Comparison of ENCODE assay signal across 1 cellular context in genomic region chr1:173477286-173478098, GRCh38.
TF ChIP-seq lines count a peak whose summit lies in the region.

Gene PRDX6 (plus strand): TSS chr1:173477335. CDS start chr1:173477398, 63 bp downstream.

TF ChIP-seq in HepG2, 621 proteins besides CTCF, POLR2A, EP300 and RAD21 (continued from another document and continues in another):
- TF ChIP-seq CCAR2 (optimal IDR thresholded peaks at IDR 0.05; ENCODE audit: low read depth, low read length) (no peak), ZNF646 (CRISPR knock-in tag; IDR thresholded peaks at IDR 0.05) (no peak), NKX3-1 (CRISPR knock-in tag; IDR thresholded peaks at IDR 0.05) (peak; percentile 42; the same call in 1 of the 2 replicates), JDP2 (CRISPR knock-in tag; IDR thresholded peaks at IDR 0.05; ENCODE audit: borderline replicate concordance) (no peak), CBX5 (CRISPR knock-in tag; IDR thresholded peaks at IDR 0.05; ENCODE audit: borderline replicate concordance) (no peak), MYNN (CRISPR knock-in tag; IDR thresholded peaks at IDR 0.05; ENCODE audit: low read depth) (no peak), ZKSCAN5 (CRISPR knock-in tag; IDR thresholded peaks at IDR 0.05) (0 out of 2 replicates have a peak, but pooled peaks have one; percentile 40), ZNF512B (CRISPR knock-in tag; IDR thresholded peaks at IDR 0.05; ENCODE audit: borderline replicate concordance) (no peak), ZNF510 (CRISPR knock-in tag; IDR thresholded peaks at IDR 0.05; ENCODE audit: low read depth) (no peak; the same call in 1 of the 2 replicates), ZNF10 (CRISPR knock-in tag; IDR thresholded peaks at IDR 0.05; ENCODE audit: borderline replicate concordance, low read depth) (no peak), MXD3 (CRISPR knock-in tag; IDR thresholded peaks at IDR 0.05) (peak; percentile 49), KMT2A (CRISPR knock-in tag; IDR thresholded peaks at IDR 0.05) (peak; percentile 74; the same call in 1 of the 2 replicates), SMAD3 (CRISPR knock-in tag; IDR thresholded peaks at IDR 0.05) (no peak), IKZF4 (CRISPR knock-in tag; IDR thresholded peaks at IDR 0.05; ENCODE audit: borderline replicate concordance, low read depth, not compliant biosample characterization) (no peak), ZNF770 (CRISPR knock-in tag; IDR thresholded peaks at IDR 0.05) (peak; percentile 44; the same call in 1 of the 2 replicates), ZNF724P (CRISPR knock-in tag; IDR thresholded peaks at IDR 0.05; ENCODE audit: borderline replicate concordance) (no peak; the same call in 1 of the 2 replicates), FOXA3 (CRISPR knock-in tag; IDR thresholded peaks at IDR 0.05) (peak; percentile 9; the same call in 1 of the 2 replicates), ZNF766 (CRISPR knock-in tag; IDR thresholded peaks at IDR 0.05; ENCODE audit: borderline replicate concordance) (no peak), KLF9 (CRISPR knock-in tag; IDR thresholded peaks at IDR 0.05; ENCODE audit: low read depth) (no peak), REST (IDR thresholded peaks at IDR 0.05; ENCODE audit: borderline replicate concordance in 1 of 2, low read depth in 1 of 2, low read length in 2 of 2) (no peak; a peak in 1 of 4 replicates), PCBP2 (optimal IDR thresholded peaks at IDR 0.05; ENCODE audit: low read depth, low read length, poor library complexity, severe bottlenecking) (no peak), UBTF (CRISPR knock-in tag; IDR thresholded peaks at IDR 0.05) (peak; percentile 92), ZNF674 (CRISPR knock-in tag; IDR thresholded peaks at IDR 0.05; ENCODE audit: low read depth) (no peak), RFXAP (CRISPR knock-in tag; IDR thresholded peaks at IDR 0.05; ENCODE audit: borderline replicate concordance) (0 out of 2 replicates have a peak, but pooled peaks have one; percentile 19), ZNF841 (CRISPR knock-in tag; IDR thresholded peaks at IDR 0.05; ENCODE audit: borderline replicate concordance) (no peak), ZNF367 (CRISPR knock-in tag; IDR thresholded peaks at IDR 0.05; ENCODE audit: borderline replicate concordance) (0 out of 2 replicates have a peak, but pooled peaks have one; percentile 34), ZNF234 (CRISPR knock-in tag; conservative IDR thresholded peaks at IDR 0.05) (no peak; the same call in 1 of the 2 replicates), ZNF577 (CRISPR knock-in tag; IDR thresholded peaks at IDR 0.05; ENCODE audit: borderline replicate concordance, low read depth) (no peak), ZNF614 (CRISPR knock-in tag; IDR thresholded peaks at IDR 0.05; ENCODE audit: borderline replicate concordance) (no peak; the same call in 1 of the 2 replicates), RORA (CRISPR knock-in tag; IDR thresholded peaks at IDR 0.05) (no peak), CSRNP2 (CRISPR knock-in tag; conservative IDR thresholded peaks at IDR 0.05; ENCODE audit: low read depth) (no peak), ZNF331 (CRISPR knock-in tag; IDR thresholded peaks at IDR 0.05) (peak; percentile 4; the same call in 1 of the 2 replicates), MAFK (conservative IDR thresholded peaks at IDR 0.05 in 1 of 2, IDR thresholded peaks at IDR 0.05 in 1 of 2; ENCODE audit: low read length in 2 of 2) (no peak)
